18 cellular contexts compared by ENCODE assay signal in genomic region chr12:11879306-11879705, GRCh38.
DNase-seq lines count a peak whose midpoint lies in the region; TF ChIP-seq lines count a peak whose summit lies in the region.
"Had no signal": no experiment of that assay in that cellular context is flagged by ENCODE, and none has a peak within 500 bp of the region (broad histone marks: within the 10 kb centered on the region; RNA-seq: fewer than 3 reads in every experiment).

No MANE protein-coding gene starts in this region.

- H3K9ac ChIP-seq in HUES64 (ENCODE audit: low read depth, low read length): no peak overlapping the region
- H3K9ac ChIP-seq in mucosa of rectum (ENCODE audit: low read depth in 1 of 2, low read length in 2 of 2): no peak overlapping the region

- DNase-seq in AG04450 (ENCODE audit: low read depth, low spot score) (peak; percentile 18), astrocyte of the hippocampus (ENCODE audit: low read depth, low spot score) (peak; percentile 71), SKM-1 treated with dmso at 0.1 percent for 144 hours (lab: John Stamatoyannopoulos, UW; ENCODE audit: unreplicated experiment) (no peak), esophagus muscularis mucosa (ENCODE audit: extremely low spot score) (no peak), midbrain (lab: John Stamatoyannopoulos, UW) (no peak), retina (no peak)
- DNase-seq: activated naive CD8-positive, alpha-beta T cell treated with anti-CD3 and anti-CD28 coated beads for 36 hours; activated T-cell treated with anti-CD3 and anti-CD28 coated beads for 4 hours; esophagus squamous epithelium; HCEC 1CT; left lung; NCI-H187 treated with DMSO at 0.1 percent for 48 hours; stimulated activated naive CD4-positive, alpha-beta T cell; T-helper 1 cell had no signal

- no peaks in the 10 kb centered on the region for H3K9me3 ChIP-seq in AG04450 (ENCODE audit: control insufficient read depth, insufficient read depth, low read length)
- no peaks in the 10 kb centered on the region for H3K9me3 ChIP-seq in HUES64 (ENCODE audit: insufficient read depth, low read depth, low read length)
- H3K9me3 ChIP-seq in mucosa of rectum (ENCODE audit: control insufficient read depth in 2 of 2, low read length in 2 of 2): no peaks in the 10 kb centered on the region
- no peaks in the 10 kb centered on the region for H3K9me3 ChIP-seq in esophagus muscularis mucosa
- H3K9me3 ChIP-seq: esophagus squamous epithelium, left lung had no signal

- no peak for TF ChIP-seq EP300 in esophagus muscularis mucosa (IDR thresholded peaks at IDR 0.05)

- peaks cover 34% of the 10 kb centered on the region for H3K4me1 ChIP-seq in HUES64 (ENCODE audit: insufficient read depth, low read length)
- peaks cover 39 to 73% of the 10 kb centered on the region in 2 donors for H3K4me1 ChIP-seq in mucosa of rectum (ENCODE audit: control insufficient read depth in 2 of 2, insufficient read depth in 2 of 2, low read length in 2 of 2)
- peaks cover 45 to 75% (median 71%) of the 10 kb centered on the region in 4 donors for H3K4me1 ChIP-seq in esophagus muscularis mucosa

- H3K27me3 ChIP-seq in AG04450 (ENCODE audit: control insufficient read depth, insufficient read depth, low read length) (no peaks in the 10 kb centered on the region), HUES64 (ENCODE audit: insufficient read depth, low read length) (no peaks in the 10 kb centered on the region), mucosa of rectum (ENCODE audit: control insufficient read depth in 2 of 2, insufficient read depth in 2 of 2, low read length in 2 of 2) (no peaks in the 10 kb centered on the region), esophagus muscularis mucosa (no peaks in the 10 kb centered on the region)
- H3K27me3 ChIP-seq: esophagus squamous epithelium, hepatocyte, left lung had no signal

- no peak for TF ChIP-seq CTCF in AG04450 (IDR thresholded peaks at IDR 0.05; ENCODE audit: low read depth, low read length)
- TF ChIP-seq CTCF in esophagus muscularis mucosa (IDR thresholded peaks at IDR 0.05): no peak

- intact Hi-C loops in esophagus muscularis mucosa (cut with DNase I): no loop called here

- POLR2A ChIA-PET in AG04450 (lab: Yijun Ruan, JAX): interaction anchor here (1.0 kb wide), 1 partner anchor 124 kb away, joined by 5 read pairs; no protein-coding TSS in a partner anchor

- H3K4me3 ChIP-seq in AG04450 (ENCODE audit: low read depth, low read length): no peak overlapping the region
- no peak overlapping the region for H3K4me3 ChIP-seq in HUES64 (ENCODE audit: low read length)
- H3K4me3 ChIP-seq in mucosa of rectum (ENCODE audit: low read length in 2 of 2): no peak overlapping the region
- H3K4me3 ChIP-seq in esophagus muscularis mucosa: no peak overlapping the region
- H3K4me3 ChIP-seq: esophagus squamous epithelium, hepatocyte, left lung, skin epidermis had no signal

- TF ChIP-seq POLR2A in esophagus muscularis mucosa (IDR thresholded peaks at IDR 0.05; ENCODE audit: low read depth): no peak

- H3K27ac ChIP-seq in AG04450 (ENCODE audit: low read depth, low read length): no peak overlapping the region
- peak overlapping the region; percentile 9; the same call in 1 of the 2 replicates for H3K27ac ChIP-seq in HUES64 (ENCODE audit: low read depth, low read length)
- H3K27ac ChIP-seq in mucosa of rectum (ENCODE audit: low read depth in 2 of 2, low read length in 2 of 2): peak overlapping the region; percentile 64 to 79
- H3K27ac ChIP-seq in esophagus muscularis mucosa (replicated peaks in 1 of 4): peak overlapping the region in 1 of 4 donors; percentile 78

- H3K36me3 ChIP-seq in HUES64 (ENCODE audit: insufficient read depth, low read length) (no peaks in the 10 kb centered on the region), mucosa of rectum (ENCODE audit: control insufficient read depth in 2 of 2, insufficient read depth in 2 of 2, low read length in 2 of 2) (peaks cover 0 to 1% of the 10 kb centered on the region in 2 donors), esophagus muscularis mucosa (peaks cover 0 to under 1% (median 0%) of the 10 kb centered on the region in 4 donors)

- CTCF ChIA-PET in AG04450 (lab: Charles Lee): interaction anchor here (1.5 kb wide), 1 partner anchor 154 kb away, joined by 3 read pairs; no protein-coding TSS in a partner anchor

- 83% methylated on average over 1 of the region's 4 CpGs for WGBS in HUES64
- WGBS in esophagus muscularis mucosa: 52% methylated on average over 4 of the region's 4 CpGs

Comparison
In these comparisons a context has a peak if more than half of its experiments do, and no peak if none do; other contexts are left out.
1. DNase-seq: peak in AG04450 (single experiment) and astrocyte of the hippocampus (single experiment); none in SKM-1 treated with dmso at 0.1 percent for 144 hours (single experiment), esophagus muscularis mucosa (single experiment), midbrain (single experiment) and retina (single experiment).